Comparison of ENCODE assay signal across 26 cellular contexts in genomic region chr10:21764790-21765189, GRCh38.
DNase-seq lines count a peak whose midpoint lies in the region; ATAC-seq and TF ChIP-seq lines count a peak whose summit lies in the region.
"Had no signal": no experiment of that assay in that cellular context is flagged by ENCODE, and none has a peak within 500 bp of the region (broad histone marks: within the 10 kb centered on the region; RNA-seq: fewer than 3 reads in every experiment).

No MANE protein-coding gene starts in this region.

- ATAC-seq in GM23338 = no peak
- ATAC-seq in T-cell (replicated peaks in 1 of 4) = peak; percentile 87 to 99 (median 98)
- no peak for ATAC-seq in GM18909 (IDR thresholded peaks at IDR 0.05; ENCODE audit: poor library complexity, unreplicated experiment)
- ATAC-seq: left lobe of liver; sciatic nerve; stimulated activated effector memory CD8-positive, alpha-beta T cell treated with anti-CD3 and anti-CD28 coated beads, Interleukin-12 subunit alpha, Interleukin-12 subunit beta, amount 100 ng/mL, for 72 hours had no signal

- no peaks in the 10 kb centered on the region for H3K27me3 Mint-ChIP-seq in activated naive CD4-positive, alpha-beta T cell treated with anti-CD3 and anti-CD28 coated beads for 36 hours (ENCODE audit: low read depth)
- H3K27me3 Mint-ChIP-seq in GM23338 (ENCODE audit: insufficient read depth, low read depth, poor library complexity) = no peaks in the 10 kb centered on the region
- no peaks in the 10 kb centered on the region for H3K27me3 Mint-ChIP-seq in T-cell

- no peaks in the 10 kb centered on the region for H3K9me3 Mint-ChIP-seq in activated naive CD4-positive, alpha-beta T cell treated with anti-CD3 and anti-CD28 coated beads for 36 hours
- no peaks in the 10 kb centered on the region for H3K9me3 Mint-ChIP-seq in GM23338
- H3K9me3 Mint-ChIP-seq in T-cell = no peaks in the 10 kb centered on the region
- H3K9me3 Mint-ChIP-seq: stimulated activated effector memory CD8-positive, alpha-beta T cell treated with anti-CD3 and anti-CD28 coated beads, Interleukin-12 subunit alpha, Interleukin-12 subunit beta, amount 100 ng/mL, for 72 hours had no signal

- peaks cover 8% of the 10 kb centered on the region for H3K36me3 Mint-ChIP-seq in activated naive CD4-positive, alpha-beta T cell treated with anti-CD3 and anti-CD28 coated beads for 36 hours (ENCODE audit: low read depth)
- H3K36me3 Mint-ChIP-seq in GM23338 (ENCODE audit: low read depth) (no peaks in the 10 kb centered on the region), T-cell (peaks cover 9% of the 10 kb centered on the region)

- no peaks in the 10 kb centered on the region for H3K27me3 ChIP-seq in GM23338 (ENCODE audit: insufficient read depth)
- H3K27me3 ChIP-seq: BLaER1 treated with 17β-estradiol and CSF1 and Interleukin-3, amounts not matched to agents 10 nM and 100 nM; testis had no signal

- H3K27ac ChIP-seq in GM23338 (ENCODE audit: low read depth) = 0 out of 2 replicates have a peak overlapping the region, but pooled peaks have one; percentile 14
- H3K27ac ChIP-seq: BLaER1 treated with 17β-estradiol and CSF1 and Interleukin-3, amounts not matched to agents 10 nM and 100 nM; HL-60; SK-N-MC; testis; VCaP had no signal

- peaks cover 14% of the 10 kb centered on the region for H3K4me1 Mint-ChIP-seq in activated naive CD4-positive, alpha-beta T cell treated with anti-CD3 and anti-CD28 coated beads for 36 hours (ENCODE audit: low read depth)
- H3K4me1 Mint-ChIP-seq in GM23338 (peaks cover 3% of the 10 kb centered on the region; the same call in 2 of the 3 replicates), T-cell (peaks cover 15 to 29% (median 16%) of the 10 kb centered on the region in 3 donors)
- H3K4me1 Mint-ChIP-seq: stimulated activated effector memory CD8-positive, alpha-beta T cell treated with anti-CD3 and anti-CD28 coated beads, Interleukin-12 subunit alpha, Interleukin-12 subunit beta, amount 100 ng/mL, for 72 hours had no signal

- peak overlapping the region; percentile 81 for H3K27ac Mint-ChIP-seq in activated naive CD4-positive, alpha-beta T cell treated with anti-CD3 and anti-CD28 coated beads for 36 hours
- H3K27ac Mint-ChIP-seq in GM23338 (no peak overlapping the region), T-cell (peak overlapping the region; percentile 83 to 86)
- H3K27ac Mint-ChIP-seq: stimulated activated effector memory CD8-positive, alpha-beta T cell treated with anti-CD3 and anti-CD28 coated beads, Interleukin-12 subunit alpha, Interleukin-12 subunit beta, amount 100 ng/mL, for 72 hours had no signal

- no peak for TF ChIP-seq CTCF in GM23338 (conservative IDR thresholded peaks at IDR 0.05; ENCODE audit: low read depth in 2 of 2)

- no peak overlapping the region for H3K4me2 ChIP-seq in GM23338
- H3K4me2 ChIP-seq: BLaER1 treated with 17β-estradiol and CSF1 and Interleukin-3, amounts not matched to agents 10 nM and 100 nM had no signal

- H2AFZ ChIP-seq in GM23338 = no peak overlapping the region

- no peaks in the 10 kb centered on the region for H3K79me2 ChIP-seq in GM23338 (replicated peaks; ENCODE audit: insufficient read depth)

- H3K9me2 ChIP-seq in GM23338 (ENCODE audit: insufficient read depth) = no peaks in the 10 kb centered on the region

- POLR2A ChIA-PET in T-cell (lab: Charles Lee) = no interaction called here

- H3K4me3 ChIP-seq in GM23338 = no peak overlapping the region
- H3K4me3 ChIP-seq: BLaER1 treated with 17β-estradiol and CSF1 and Interleukin-3, amounts not matched to agents 10 nM and 100 nM; SK-N-MC; testis had no signal

- H3K36me3 ChIP-seq in GM23338 (ENCODE audit: insufficient read depth) = no peaks in the 10 kb centered on the region
- H3K36me3 ChIP-seq: BLaER1 treated with 17β-estradiol and CSF1 and Interleukin-3, amounts not matched to agents 10 nM and 100 nM had no signal

- no peaks in the 10 kb centered on the region for H3K4me1 ChIP-seq in GM23338 (ENCODE audit: insufficient read depth)
- H3K4me1 ChIP-seq: BLaER1 treated with 17β-estradiol and CSF1 and Interleukin-3, amounts not matched to agents 10 nM and 100 nM; testis had no signal

- intact Hi-C loops in activated naive CD4-positive, alpha-beta T cell treated with anti-CD3 and anti-CD28 coated beads for 36 hours (cut with micrococcal nuclease) = no loop called here

- peak; percentile 54 for DNase-seq in activated naive CD4-positive, alpha-beta T cell treated with anti-CD3 and anti-CD28 coated beads for 36 hours
- no peak for DNase-seq in activated naive CD4-positive, alpha-beta T cell treated with Interleukin-2 at 50 U/mL for 16 hours
- DNase-seq in GM23338 (ENCODE audit: low spot score) = no peak
- peak in 27 of 34 experiments; percentile 7 to 62 (median 33) for DNase-seq in T-cell
- DNase-seq in central memory CD4-positive, alpha-beta T cell = peak; percentile 40
- DNase-seq in NCI-H2196 (lab: John Stamatoyannopoulos, UW; ENCODE audit: unreplicated experiment) = no peak
- no peak for DNase-seq in DMS53 treated with DMSO at 0.1 percent for 48 hours (lab: John Stamatoyannopoulos, UW; ENCODE audit: unreplicated experiment)
- DNase-seq: activated CD8-positive, alpha-beta memory T cell treated with anti-CD3 and anti-CD28 coated beads for 24 hours; amniotic stem cell; Calu3; mesenchymal stem cell; NCI-H1436 treated with DMSO at 0.1 percent for 48 hours; NCI-H2107; NCI-H446 treated with DMSO at 0.1 percent for 48 hours; NCI-H82; stimulated activated CD4-positive, alpha-beta T cell treated with anti-CD3 and anti-CD28 coated beads, Interleukin-12 subunit alpha, Interleukin-12 subunit beta, amount 100 ng/mL, for 4 hours; stimulated activated CD4-positive, alpha-beta T cell treated with anti-CD3 and anti-CD28 coated beads, Interleukin-4, amount 100 ng/mL, for 24 hours; testis had no signal

- no peaks in the 10 kb centered on the region for H3F3A ChIP-seq in GM23338 (replicated peaks; ENCODE audit: low read depth)

- no peak overlapping the region for H3K4me3 Mint-ChIP-seq in activated naive CD4-positive, alpha-beta T cell treated with anti-CD3 and anti-CD28 coated beads for 36 hours
- H3K4me3 Mint-ChIP-seq in GM23338 = no peak overlapping the region
- peak overlapping the region in 2 of 3 donors; percentile 41 to 45 for H3K4me3 Mint-ChIP-seq in T-cell
- H3K4me3 Mint-ChIP-seq: stimulated activated effector memory CD8-positive, alpha-beta T cell treated with anti-CD3 and anti-CD28 coated beads, Interleukin-12 subunit alpha, Interleukin-12 subunit beta, amount 100 ng/mL, for 72 hours had no signal

- CTCF ChIA-PET in activated naive CD4-positive, alpha-beta T cell treated with anti-CD3 and anti-CD28 coated beads for 36 hours (lab: Charles Lee) = no interaction called here
- CTCF ChIA-PET in T-cell (lab: Charles Lee) = no interaction called here

- H4K20me1 ChIP-seq in GM23338 (replicated peaks; ENCODE audit: insufficient read depth) = no peaks in the 10 kb centered on the region
- H4K20me1 ChIP-seq: BLaER1 treated with 17β-estradiol and CSF1 and Interleukin-3, amounts not matched to agents 10 nM and 100 nM had no signal

TF ChIP-seq in GM23338, 12 proteins besides CTCF, POLR2A, EP300 and RAD21 (continues in another document):
- no peak for TF ChIP-seq CREB1 (CRISPR knock-in tag; IDR thresholded peaks at IDR 0.05; ENCODE audit: low read depth)
- TF ChIP-seq ZNF331 (CRISPR knock-in tag; IDR thresholded peaks at IDR 0.05; ENCODE audit: low read depth) = no peak

Comparison
In these comparisons a context has a peak if more than half of its experiments do, and no peak if none do; other contexts are left out.
1. DNase-seq: peak in activated naive CD4-positive, alpha-beta T cell treated with anti-CD3 and anti-CD28 coated beads for 36 hours (single experiment), T-cell (27 of 34) and central memory CD4-positive, alpha-beta T cell (single experiment); none in activated naive CD4-positive, alpha-beta T cell treated with Interleukin-2 at 50 U/mL for 16 hours (single experiment), GM23338 (single experiment), NCI-H2196 (single experiment) and DMS53 treated with DMSO at 0.1 percent for 48 hours (single experiment).
2. H3K4me3 Mint-ChIP-seq: peak in T-cell (2 of 3); none in activated naive CD4-positive, alpha-beta T cell treated with anti-CD3 and anti-CD28 coated beads for 36 hours (single experiment) and GM23338 (single experiment).
3. ATAC-seq: peak in T-cell (4 of 4); none in GM23338 (single experiment) and GM18909 (single experiment).